Comparison of ENCODE assay signal across 16 cellular contexts in genomic region chr9:91156451-91157234, GRCh38.
A peak's percentile ranks its signal among the peaks of the same experiment; 100 is the strongest.
DNase-seq lines count a peak whose midpoint lies in the region; ATAC-seq and TF ChIP-seq lines count a peak whose summit lies in the region.
"Had no signal": no experiment of that assay in that cellular context is flagged by ENCODE, and none has a peak within 500 bp of the region (broad histone marks: within the 10 kb centered on the region; RNA-seq: fewer than 3 reads in every experiment).

No MANE protein-coding gene starts in this region.

- 83% methylated on average over 10 of the region's 10 CpGs for WGBS in esophagus muscularis mucosa

- H3K4me2 ChIP-seq in HCT116 (ENCODE audit: low read length), result no peak overlapping the region

- no peak for TF ChIP-seq RAD21 in HCT116 (IDR thresholded peaks at IDR 0.05; ENCODE audit: low read depth)

- H3K4me3 Mint-ChIP-seq in activated CD4-positive, alpha-beta memory T cell treated with anti-CD3 and anti-CD28 coated beads for 36 hours, result no peak overlapping the region
- H3K4me3 Mint-ChIP-seq in stimulated activated memory B cell treated with anti-CD40 and anti-IgM and Interleukin-4, amounts not matched to agents 10 μg/mL and 1 μg/mL and 100 μg/mL, for 72 hours, result no peak overlapping the region

- TF ChIP-seq EP300 in esophagus muscularis mucosa (IDR thresholded peaks at IDR 0.05), result no peak

- BruUV-seq in HCT116 (replicated peaks; lab: Mats Ljungman, UMichigan), result no TSS peak

- H3K9ac ChIP-seq in HCT116 (ENCODE audit: low read length), result no peak overlapping the region

- no peak overlapping the region for H2AFZ ChIP-seq in HCT116 (ENCODE audit: low read depth, low read length, poor library complexity, severe bottlenecking)

- intact Hi-C loops in HCT116 (cut with micrococcal nuclease) (no loop called here), esophagus muscularis mucosa (cut with DNase I) (no loop called here)
- intact Hi-C loops in activated CD4-positive, alpha-beta memory T cell treated with anti-CD3 and anti-CD28 coated beads for 36 hours (cut with micrococcal nuclease), result no loop called here

- no peaks in the 10 kb centered on the region for H3K9me2 ChIP-seq in HCT116 (ENCODE audit: insufficient read depth)

- ATAC-seq in HCT116 (no peak), HG03097 (IDR thresholded peaks at IDR 0.05; ENCODE audit: low FRiP score, unreplicated experiment) (no peak)
- ATAC-seq in stimulated activated memory B cell treated with anti-CD40 and anti-IgM and Interleukin-4, amounts not matched to agents 10 μg/mL and 1 μg/mL and 100 μg/mL, for 72 hours, result no peak

- H3K27ac ChIP-seq in HCT116 (ENCODE audit: low read depth, low read length) (no peak overlapping the region), esophagus muscularis mucosa (replicated peaks in 1 of 4) (no peak overlapping the region)
- H3K27ac ChIP-seq: brain microvascular endothelial cell had no signal

- H4K20me1 ChIP-seq in HCT116 (ENCODE audit: insufficient read depth), result no peaks in the 10 kb centered on the region

- TF ChIP-seq CTCF in HCT116 (IDR thresholded peaks at IDR 0.05 in 2 of 3, conservative IDR thresholded peaks at IDR 0.05 in 1 of 3; ENCODE audit: borderline replicate concordance in 1 of 3, insufficient read depth in 1 of 3, low read depth in 2 of 3, low read length in 2 of 3), result no peak
- no peak for TF ChIP-seq CTCF in esophagus muscularis mucosa (IDR thresholded peaks at IDR 0.05)

- H3K27ac Mint-ChIP-seq in activated CD4-positive, alpha-beta memory T cell treated with anti-CD3 and anti-CD28 coated beads for 36 hours, result peak overlapping the region; percentile 58
- peak overlapping the region; percentile 76 for H3K27ac Mint-ChIP-seq in stimulated activated memory B cell treated with anti-CD40 and anti-IgM and Interleukin-4, amounts not matched to agents 10 μg/mL and 1 μg/mL and 100 μg/mL, for 72 hours

- TF ChIP-seq POLR2A in HCT116 (IDR thresholded peaks at IDR 0.05; ENCODE audit: borderline replicate concordance, extremely low read depth, insufficient read depth, insufficient read length), result no peak
- no peak for TF ChIP-seq POLR2A in esophagus muscularis mucosa (IDR thresholded peaks at IDR 0.05; ENCODE audit: low read depth)

- POLR2A ChIA-PET in HCT116 (lab: Charles Lee), result no interaction called here
- POLR2A ChIA-PET in activated CD4-positive, alpha-beta memory T cell treated with anti-CD3 and anti-CD28 coated beads for 36 hours (lab: Charles Lee), result no interaction called here

- no peak overlapping the region for H3K4me3 ChIP-seq in HCT116 (replicated peaks in 1 of 2; ENCODE audit: low read depth in 1 of 2, low read length in 2 of 2)
- no peak overlapping the region for H3K4me3 ChIP-seq in esophagus muscularis mucosa
- H3K4me3 ChIP-seq: spleen had no signal

- H3K9me3 Mint-ChIP-seq in activated CD4-positive, alpha-beta memory T cell treated with anti-CD3 and anti-CD28 coated beads for 36 hours, result peaks cover 5% of the 10 kb centered on the region
- no peaks in the 10 kb centered on the region for H3K9me3 Mint-ChIP-seq in stimulated activated memory B cell treated with anti-CD40 and anti-IgM and Interleukin-4, amounts not matched to agents 10 μg/mL and 1 μg/mL and 100 μg/mL, for 72 hours

- H3K4me1 Mint-ChIP-seq in activated CD4-positive, alpha-beta memory T cell treated with anti-CD3 and anti-CD28 coated beads for 36 hours (ENCODE audit: low read depth), result peaks cover 36% of the 10 kb centered on the region
- H3K4me1 Mint-ChIP-seq in stimulated activated memory B cell treated with anti-CD40 and anti-IgM and Interleukin-4, amounts not matched to agents 10 μg/mL and 1 μg/mL and 100 μg/mL, for 72 hours, result peaks cover 36% of the 10 kb centered on the region

- RAD21 ChIA-PET in HCT116 (lab: Charles Lee; ENCODE audit: low non-redundant PET in 1 of 2, low total read pairs in 2 of 2, uncharacterized antibody in 2 of 2, unreplicated experiment in 2 of 2), result no interaction called here

- CTCF ChIA-PET in HCT116 (lab: Charles Lee), result no interaction called here
- CTCF ChIA-PET in activated CD4-positive, alpha-beta memory T cell treated with anti-CD3 and anti-CD28 coated beads for 36 hours (lab: Charles Lee), result no interaction called here

- H3K79me2 ChIP-seq in HCT116 (ENCODE audit: insufficient read depth, low read length), result no peaks in the 10 kb centered on the region

- DNase-seq in HCT116 (ENCODE audit: low read depth, low spot score) (no peak), esophagus muscularis mucosa (ENCODE audit: extremely low spot score) (peak; percentile 74), DMS153 (lab: John Stamatoyannopoulos, UW) (no peak), anterior cingulate cortex (lab: John Stamatoyannopoulos, UW) (no peak)
- DNase-seq in activated CD4-positive, alpha-beta memory T cell treated with anti-CD3 and anti-CD28 coated beads for 36 hours, result peak; percentile 31
- DNase-seq: activated CD4-positive, CD25-positive, alpha-beta regulatory T cell treated with anti-CD3 and anti-CD28 coated beads, Interleukin-2, amount 50 U/mL, for 72 hours; activated gamma-delta T cell; brain microvascular endothelial cell; DMS79; hippocampal formation; NCI-H1694; NCI-H446 treated with DMSO at 0.1 percent for 48 hours; SIG-M5; spleen had no signal

- H3K36me3 ChIP-seq in HCT116 (ENCODE audit: control insufficient read depth in 1 of 2, insufficient read depth in 2 of 2, low read length in 2 of 2) (no peaks in the 10 kb centered on the region), esophagus muscularis mucosa (no peaks in the 10 kb centered on the region)
- H3K36me3 ChIP-seq: brain microvascular endothelial cell, spleen had no signal

- no peaks in the 10 kb centered on the region; a peak in 1 of 4 replicates for H3K9me3 ChIP-seq in HCT116 (ENCODE audit: control insufficient read depth in 1 of 2, insufficient read depth in 1 of 2, low read depth in 1 of 2, low read length in 2 of 2)
- H3K9me3 ChIP-seq in esophagus muscularis mucosa, result no peaks in the 10 kb centered on the region

- H3K4me1 ChIP-seq in HCT116 (ENCODE audit: control insufficient read depth in 1 of 2, insufficient read depth in 2 of 2, low read length in 2 of 2) (peaks cover 0 to 1% of the 10 kb centered on the region in 2 experiments; a peak in 1 of 4 replicates), esophagus muscularis mucosa (peaks cover 0 to 11% (median 10%) of the 10 kb centered on the region in 4 donors)

- H3K27me3 Mint-ChIP-seq in activated CD4-positive, alpha-beta memory T cell treated with anti-CD3 and anti-CD28 coated beads for 36 hours, result no peaks in the 10 kb centered on the region
- no peaks in the 10 kb centered on the region for H3K27me3 Mint-ChIP-seq in stimulated activated memory B cell treated with anti-CD40 and anti-IgM and Interleukin-4, amounts not matched to agents 10 μg/mL and 1 μg/mL and 100 μg/mL, for 72 hours

- H3K36me3 Mint-ChIP-seq in activated CD4-positive, alpha-beta memory T cell treated with anti-CD3 and anti-CD28 coated beads for 36 hours, result no peaks in the 10 kb centered on the region
- H3K36me3 Mint-ChIP-seq in stimulated activated memory B cell treated with anti-CD40 and anti-IgM and Interleukin-4, amounts not matched to agents 10 μg/mL and 1 μg/mL and 100 μg/mL, for 72 hours, result no peaks in the 10 kb centered on the region

- no peaks in the 10 kb centered on the region for H3K27me3 ChIP-seq in HCT116 (ENCODE audit: insufficient read depth, low read length)
- no peaks in the 10 kb centered on the region for H3K27me3 ChIP-seq in esophagus muscularis mucosa
- H3K27me3 ChIP-seq: brain microvascular endothelial cell, spleen had no signal

TF ChIP-seq in HCT116, 20 proteins besides CTCF, POLR2A, EP300 and RAD21:
- 0 out of 2 replicates have a peak, but pooled peaks have one; percentile 16 for TF ChIP-seq ZFX (IDR thresholded peaks at IDR 0.05)
- no peak for TF ChIP-seq ELF1 (IDR thresholded peaks at IDR 0.05; ENCODE audit: borderline replicate concordance, low read depth)
TF ChIP-seq in HCT116: peak in this region for 1.

Comparison
In these comparisons a context has a peak if more than half of its experiments do, and no peak if none do; other contexts are left out.
1. DNase-seq: peak in activated CD4-positive, alpha-beta memory T cell treated with anti-CD3 and anti-CD28 coated beads for 36 hours (single experiment) and esophagus muscularis mucosa (single experiment); none in HCT116 (single experiment), DMS153 (single experiment) and anterior cingulate cortex (0 of 58).